Comparison of ENCODE assay signal across 8 cellular contexts in genomic region chr13:51534075-51534817, GRCh38. TPM values are rescaled to one million over a fixed set of nuclear protein-coding genes. Genes with fewer than 3 reads are reported as not detected.
DNase-seq lines count a peak whose midpoint lies in the region; ATAC-seq, FAIRE-seq and TF ChIP-seq lines count a peak whose summit lies in the region.

No MANE protein-coding gene starts in this region.

- in situ Hi-C loops in GM23248 (cut with MboI), result no loop called here

- H3K4me3 Mint-ChIP-seq in glutamatergic neuron (ENCODE audit: unreplicated experiment), result no peak overlapping the region

- no peaks in the 10 kb centered on the region for H3K27me3 ChIP-seq in GM23248 (replicated peaks; ENCODE audit: insufficient read depth)

- 38 to 48% methylated on average over 6 of the region's 6 CpGs for WGBS in GM23248 (ENCODE audit: low coverage in 1 of 2, low lambda C conversion rate in 2 of 2, missing lambda C conversion rate in 2 of 2), 2 experiments

- H3K4me1 Mint-ChIP-seq in glutamatergic neuron (ENCODE audit: low read depth, unreplicated experiment), result no peaks in the 10 kb centered on the region

- no peak overlapping the region for H3K4me3 ChIP-seq in GM23248
- H3K4me3 ChIP-seq in foreskin fibroblast (ENCODE audit: low read depth in 1 of 2, low read length in 2 of 2), result no peak overlapping the region

- H3K4me1 ChIP-seq in GM23248 (ENCODE audit: insufficient read depth), result peaks cover 23% of the 10 kb centered on the region

- no peaks in the 10 kb centered on the region for H3K9me3 ChIP-seq in GM23248 (ENCODE audit: low read depth)

- TF ChIP-seq POLR2A in GM12892 (IDR thresholded peaks at IDR 0.05; ENCODE audit: low read depth, low read length), result no peak

- H3K79me2 ChIP-seq in GM23248 (ENCODE audit: insufficient read depth), result no peaks in the 10 kb centered on the region

- FAIRE-seq in GM12892 (lab: Jason Lieb, UNC), result no peak

- H3K36me3 Mint-ChIP-seq in glutamatergic neuron (ENCODE audit: unreplicated experiment), result peaks cover under 1% of the 10 kb centered on the region

- ATAC-seq in Right ventricle myocardium superior (ENCODE audit: poor library complexity), result peak; percentile 89
- ATAC-seq in HG03460 (IDR thresholded peaks at IDR 0.05; ENCODE audit: unreplicated experiment), result no peak

- H3K36me3 ChIP-seq in GM23248 (ENCODE audit: low read depth), result no peaks in the 10 kb centered on the region

- H3K9ac ChIP-seq in GM23248, result no peak overlapping the region

- H3K27ac ChIP-seq in GM23248, result peak overlapping the region; percentile 1

- DNase-seq in GM23248 (peak; percentile 43), UCSD-AML1 (lab: John Stamatoyannopoulos, UW; ENCODE audit: unreplicated experiment) (peak; percentile 60), Right ventricle myocardium superior (peak; percentile 61), glutamatergic neuron (no peak), GM12892 (ENCODE audit: insufficient read length) (no peak), foreskin fibroblast (no peak)
- peak; percentile 15 for DNase-seq in stimulated activated CD8-positive, alpha-beta memory T cell treated with anti-CD3 and anti-CD28 coated beads, Interleukin-7, amount 100 ng/mL, for 1 hour (ENCODE audit: low read depth in 2 of 2)

- no peaks in the 10 kb centered on the region for H3K9me2 ChIP-seq in GM23248 (ENCODE audit: insufficient read depth)

- peak overlapping the region; percentile 29 for H3K4me2 ChIP-seq in GM23248 (ENCODE audit: unreplicated experiment)

- H3K27ac Mint-ChIP-seq in glutamatergic neuron (ENCODE audit: unreplicated experiment), result no peak overlapping the region

- no peaks in the 10 kb centered on the region for H4K20me1 ChIP-seq in GM23248 (ENCODE audit: insufficient read depth)

- intact Hi-C loops in Right ventricle myocardium superior (cut with DNase I), result no loop called here

- H3K9me3 Mint-ChIP-seq in glutamatergic neuron (ENCODE audit: unreplicated experiment), result no peaks in the 10 kb centered on the region

- H3K27me3 Mint-ChIP-seq in glutamatergic neuron (ENCODE audit: unreplicated experiment), result no peaks in the 10 kb centered on the region

- peak overlapping the region; percentile 79 for H2AFZ ChIP-seq in GM23248

- TF ChIP-seq CTCF in glutamatergic neuron (IDR thresholded peaks at IDR 0.05; ENCODE audit: partially characterized antibody, unreplicated experiment) (no peak), foreskin fibroblast (IDR thresholded peaks at IDR 0.05; ENCODE audit: low read depth, low read length) (no peak)

- peaks cover 15% of the 10 kb centered on the region for H3F3A ChIP-seq in GM23248 (ENCODE audit: insufficient read depth)

RNA-seq across cellular contexts. Expression of gene WDFY2, which starts 50.0 kb away (rescaled TPM):
- 6.9 and 17.1 TPM in 2 replicates for total RNA-seq in GM23248 (2014; rRNA removed; shearing (Covaris generic))
- polyA plus RNA-seq in GM23248 (2016; fragmentation: Nextera tagmentation; extraction: Ambion mirVana), result 11.5 and 14.2 TPM in 2 replicates
- total RNA-seq in Right ventricle myocardium superior, result 4.0 TPM
- total RNA-seq in glutamatergic neuron (ENCODE audit: unreplicated experiment), result 43.0 TPM
- polyA plus RNA-seq in GM12892 (2012; ENCODE audit: missing spikeins), result 5.0 TPM

Comparison
In these comparisons a context has a peak if more than half of its experiments do, and no peak if none do; other contexts are left out.
1. DNase-seq: peak in GM23248 (single experiment), UCSD-AML1 (single experiment), Right ventricle myocardium superior (single experiment) and stimulated activated CD8-positive, alpha-beta memory T cell treated with anti-CD3 and anti-CD28 coated beads, Interleukin-7, amount 100 ng/mL, for 1 hour (2 of 2); none in glutamatergic neuron (single experiment), GM12892 (single experiment) and foreskin fibroblast (0 of 2).